Comparison of ENCODE assay signal across 8 cellular contexts in genomic region chr4:153083447-153083921, GRCh38.
DNase-seq lines count a peak whose midpoint lies in the region; ATAC-seq and TF ChIP-seq lines count a peak whose summit lies in the region.

No MANE protein-coding gene starts in this region.

- intact Hi-C loops in natural killer cell (cut with micrococcal nuclease) (loop anchor here (1.0 kb wide), 2 partner anchors 45 to 560 kb away; no protein-coding TSS in a partner anchor), tibial artery (cut with DNase I; ENCODE audit: low total_unique reads) (no loop called here)

- H3K27me3 Mint-ChIP-seq in natural killer cell (ENCODE audit: low read depth in 2 of 2), result peaks cover 8 to 9% of the 10 kb centered on the region in 2 donors

- WGBS in HUES64, result 14% methylated on average over 7 of the region's 7 CpGs

- ATAC-seq in GM21528 (IDR thresholded peaks at IDR 0.05; ENCODE audit: low FRiP score, unreplicated experiment), result peak; percentile 72
- peak in 2 of 3 donors; percentile 63 to 66 for ATAC-seq in natural killer cell

- H3K36me3 ChIP-seq in HUES64 (ENCODE audit: insufficient read depth, low read length), result no peaks in the 10 kb centered on the region
- H3K36me3 ChIP-seq in tibial artery, result no peaks in the 10 kb centered on the region

- H3K4me3 Mint-ChIP-seq in natural killer cell, result peak overlapping the region; percentile 78

- H3K27ac ChIP-seq in HUES64 (ENCODE audit: low read depth, low read length) (peak overlapping the region; percentile 56), tibial artery (no peak overlapping the region)

- H3K9ac ChIP-seq in HUES64 (ENCODE audit: low read depth, low read length), result no peak overlapping the region

- no peaks in the 10 kb centered on the region for H3K9me3 ChIP-seq in HUES64 (ENCODE audit: insufficient read depth, low read depth, low read length)
- no peaks in the 10 kb centered on the region for H3K9me3 ChIP-seq in tibial artery

- H3K4me3 ChIP-seq in HUES64 (ENCODE audit: low read length), result no peak overlapping the region
- no peak overlapping the region for H3K4me3 ChIP-seq in fibroblast of mammary gland (ENCODE audit: control insufficient read depth, low read depth, low read length)
- no peak overlapping the region for H3K4me3 ChIP-seq in tibial artery

- H3K9me3 Mint-ChIP-seq in natural killer cell, result no peaks in the 10 kb centered on the region

- H3K27ac Mint-ChIP-seq in natural killer cell, result no peak overlapping the region

- DNase-seq in DMS53 (lab: John Stamatoyannopoulos, UW) (peak; percentile 91), NOMO-1 treated with DMSO at 0.1 percent for 48 hours (lab: John Stamatoyannopoulos, UW; ENCODE audit: unreplicated experiment) (peak; percentile 67), fibroblast of mammary gland (ENCODE audit: low read depth) (peak; percentile 78), natural killer cell (no peak), tibial artery (no peak)
- peak; percentile 43 for DNase-seq in activated T-cell treated with anti-CD3 and anti-CD28 coated beads, Interleukin-2, amount 50 U/mL, for 1 hour

- peak; percentile 67 for TF ChIP-seq CTCF in fibroblast of mammary gland (conservative IDR thresholded peaks at IDR 0.05; ENCODE audit: control insufficient read depth, insufficient read depth, low read depth, low read length)
- peak; percentile 73 for TF ChIP-seq CTCF in natural killer cell (IDR thresholded peaks at IDR 0.05)
- peak; percentile 58 to 71 for TF ChIP-seq CTCF in tibial artery (IDR thresholded peaks at IDR 0.05)

- H3K27me3 ChIP-seq in HUES64 (ENCODE audit: insufficient read depth, low read length), result no peaks in the 10 kb centered on the region
- H3K27me3 ChIP-seq in tibial artery, result no peaks in the 10 kb centered on the region

- H3K4me1 Mint-ChIP-seq in natural killer cell, result peaks cover 32 to 34% of the 10 kb centered on the region in 2 donors

- H3K4me1 ChIP-seq in HUES64 (ENCODE audit: insufficient read depth, low read length) (peaks cover 24% of the 10 kb centered on the region), tibial artery (peaks cover 0 to 12% (median 5%) of the 10 kb centered on the region in 4 donors)

- no peaks in the 10 kb centered on the region for H3K36me3 Mint-ChIP-seq in natural killer cell

Comparison
In these comparisons a context has a peak if more than half of its experiments do, and no peak if none do; other contexts are left out.
1. DNase-seq: peak in DMS53 (single experiment), NOMO-1 treated with DMSO at 0.1 percent for 48 hours (single experiment), activated T-cell treated with anti-CD3 and anti-CD28 coated beads, Interleukin-2, amount 50 U/mL, for 1 hour (single experiment) and fibroblast of mammary gland (single experiment); none in natural killer cell (single experiment) and tibial artery (0 of 2).
2. Peak in every context shown above with its lines, with median percentiles within 50 percentile points of each other: CTCF ChIP-seq.